ENCODE assay signal across 1 cellular context in the genomic region with DNA sequence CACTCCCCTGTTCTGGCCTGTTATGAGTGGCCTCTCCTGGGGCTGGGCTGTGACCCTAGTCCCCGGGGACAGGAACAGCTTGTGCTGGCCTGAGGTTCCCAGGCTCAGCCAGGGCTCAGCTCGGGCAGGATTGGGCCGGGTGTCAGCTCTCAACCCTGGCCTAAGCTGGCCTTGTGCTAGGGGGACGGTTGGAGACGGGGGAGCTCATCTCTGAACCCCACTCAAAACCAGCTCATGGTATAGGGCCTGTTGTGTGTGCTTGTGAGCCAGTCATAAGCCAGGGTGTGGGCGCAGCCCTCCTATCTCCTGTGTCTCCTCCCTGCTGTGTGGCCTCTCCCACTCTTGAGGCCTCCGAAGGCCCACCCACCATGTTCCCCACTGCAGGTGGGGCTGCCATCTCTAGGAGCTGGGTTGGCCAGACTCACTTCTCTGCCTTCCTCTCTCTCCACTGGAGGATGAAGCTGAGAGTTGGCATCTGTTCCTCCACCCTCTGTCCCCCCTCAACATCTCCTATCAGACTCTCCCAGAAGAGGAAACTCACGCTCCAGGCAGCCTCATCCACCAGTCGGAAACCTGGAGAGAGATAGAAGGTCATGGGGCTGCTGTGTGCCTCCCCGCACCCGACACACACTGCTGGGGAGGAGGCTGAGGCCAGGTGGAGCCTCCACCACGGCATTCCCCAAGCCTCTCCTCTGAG.
TF ChIP-seq lines count a peak whose summit lies in the region.

No MANE protein-coding gene starts in this region.

TF ChIP-seq in H1, 55 proteins besides CTCF, POLR2A, EP300 and RAD21:
- TF ChIP-seq RXRA (IDR thresholded peaks at IDR 0.05; ENCODE audit: insufficient read depth, low read depth, low read length) (no peak), PHF8 (conservative IDR thresholded peaks at IDR 0.05; ENCODE audit: low read depth, low read length) (no peak), EGR1 (IDR thresholded peaks at IDR 0.05; ENCODE audit: borderline replicate concordance, low read depth, low read length) (no peak), YY1 (IDR thresholded peaks at IDR 0.05; ENCODE audit: low read depth, low read length) (no peak), TCF12 (IDR thresholded peaks at IDR 0.05; ENCODE audit: low read depth, low read length) (no peak), NRF1 (IDR thresholded peaks at IDR 0.05; ENCODE audit: low read depth, low read length) (no peak), SP4 (IDR thresholded peaks at IDR 0.05; ENCODE audit: low read length) (no peak), CBX5 (IDR thresholded peaks at IDR 0.05; ENCODE audit: low read depth, low read length) (no peak), RBBP5 (IDR thresholded peaks at IDR 0.05; ENCODE audit: borderline replicate concordance, low read depth, low read length) (no peak), JUND (IDR thresholded peaks at IDR 0.05; ENCODE audit: low read length) (no peak), SIRT6 (IDR thresholded peaks at IDR 0.05; ENCODE audit: low read length) (no peak), TEAD4 (IDR thresholded peaks at IDR 0.05; ENCODE audit: low read depth, low read length) (no peak), SIN3A (conservative IDR thresholded peaks at IDR 0.05 in 1 of 2, IDR thresholded peaks at IDR 0.05 in 1 of 2; ENCODE audit: low read depth in 1 of 2, low read length in 2 of 2) (no peak), CHD2 (IDR thresholded peaks at IDR 0.05; ENCODE audit: low read length) (no peak)
